In genomic region chr17:42517516-42517915, GRCh38 we compare ENCODE assay signal across 8 cellular contexts.
DNase-seq lines count a peak whose midpoint lies in the region; ATAC-seq lines count a peak whose summit lies in the region.

No MANE protein-coding gene starts in this region.

- H3K9me3 Mint-ChIP-seq in central memory CD8-positive, alpha-beta T cell = no peaks in the 10 kb centered on the region

- no peak overlapping the region for H3K4me3 Mint-ChIP-seq in central memory CD8-positive, alpha-beta T cell

- peak; percentile 85 for ATAC-seq in central memory CD8-positive, alpha-beta T cell (replicated peaks; ENCODE audit: extremely low read depth, poor library complexity, severe bottlenecking)
- ATAC-seq in GM19035 (IDR thresholded peaks at IDR 0.05; ENCODE audit: unreplicated experiment) = no peak

- no peak overlapping the region for H3K27ac Mint-ChIP-seq in central memory CD8-positive, alpha-beta T cell (ENCODE audit: low read depth)

- H3K4me1 Mint-ChIP-seq in central memory CD8-positive, alpha-beta T cell = peaks cover 8% of the 10 kb centered on the region

- DNase-seq in NCI-H2081 (lab: John Stamatoyannopoulos, UW) (peak; percentile 69 to 72), NCI-H2081 treated with DMSO at 0.1 percent for 48 hours (lab: John Stamatoyannopoulos, UW) (no peak), NCI-H226 (peak; percentile 87), left kidney (ENCODE audit: low read depth, low spot score) (peak; percentile 83)
- DNase-seq in activated CD4-positive, alpha-beta T cell treated with anti-CD3 and anti-CD28 coated beads for 24 hours (ENCODE audit: low read depth in 2 of 2) = peak; percentile 75 to 82
- DNase-seq in central memory CD8-positive, alpha-beta T cell (ENCODE audit: low spot score in 2 of 2) = peak; percentile 72 to 89
- DNase-seq in stimulated activated CD4-positive, alpha-beta T cell treated with anti-CD3 and anti-CD28 coated beads, Interleukin-2, amount 100 ng/mL, for 24 hours = peak; percentile 87 to 88

- no peaks in the 10 kb centered on the region for H3K36me3 Mint-ChIP-seq in central memory CD8-positive, alpha-beta T cell (ENCODE audit: insufficient read depth)

- H3K27me3 Mint-ChIP-seq in central memory CD8-positive, alpha-beta T cell = peaks cover 2% of the 10 kb centered on the region
